ENCODE assay signal across 8 cellular contexts in genomic region chr3:52313774-52314188, GRCh38. TPM values are rescaled to one million over a fixed set of nuclear protein-coding genes. Genes with fewer than 3 reads are reported as not detected.
DNase-seq lines count a peak whose midpoint lies in the region; ATAC-seq and TF ChIP-seq lines count a peak whose summit lies in the region.

No MANE protein-coding gene starts in this region.

- peaks cover 4% of the 10 kb centered on the region; the same call in 1 of the 2 replicates for H3F3A ChIP-seq in MM.1S (ENCODE audit: insufficient read depth, low read length)

- H3K4me3 Mint-ChIP-seq in activated T-cell treated with anti-CD3 and anti-CD28 coated beads, Interleukin-2, amount 50 U/mL, for 4 hours, result no peak overlapping the region

- H3K4me1 ChIP-seq in MM.1S (ENCODE audit: low read length) (peaks cover 25% of the 10 kb centered on the region), fibroblast of lung (ENCODE audit: control insufficient read depth, extremely low read depth, insufficient read depth, low read length) (peaks cover 7% of the 10 kb centered on the region), stomach (peaks cover 13 to 36% (median 17%) of the 10 kb centered on the region in 4 donors)

- H3K4me3 ChIP-seq in MM.1S (ENCODE audit: low read length), result no peak overlapping the region
- H3K4me3 ChIP-seq in fibroblast of lung (replicated peaks in 1 of 4; ENCODE audit: control extremely low read depth in 1 of 4, insufficient read depth in 1 of 4, low read depth in 3 of 4, low read length in 4 of 4), result no peak overlapping the region
- no peak overlapping the region for H3K4me3 ChIP-seq in stomach

- no peak for TF ChIP-seq EP300 in stomach (IDR thresholded peaks at IDR 0.05)

- 46 to 58% (median 51%) methylated on average over 4 of the region's 4 CpGs for WGBS in stomach, 5 donors

- peaks cover 33% of the 10 kb centered on the region for H3K4me1 Mint-ChIP-seq in activated T-cell treated with anti-CD3 and anti-CD28 coated beads, Interleukin-2, amount 50 U/mL, for 4 hours (ENCODE audit: low read depth)

- H4K20me1 ChIP-seq in MM.1S (ENCODE audit: insufficient read depth, low read length) (no peaks in the 10 kb centered on the region), fibroblast of lung (ENCODE audit: control insufficient read depth, extremely low read depth, insufficient read depth, low read length) (no peaks in the 10 kb centered on the region)

- no peaks in the 10 kb centered on the region for H3K9me2 ChIP-seq in MM.1S (replicated peaks; ENCODE audit: insufficient read depth, low read length)

- H3K36me3 ChIP-seq in MM.1S (replicated peaks; ENCODE audit: insufficient read depth, low read length) (no peaks in the 10 kb centered on the region), fibroblast of lung (ENCODE audit: control insufficient read depth, insufficient read depth, low read length) (no peaks in the 10 kb centered on the region), stomach (peaks cover 0 to 19% (median 12%) of the 10 kb centered on the region in 4 donors)

- H3K4me2 ChIP-seq in MM.1S (ENCODE audit: low read depth, low read length), result peak overlapping the region; percentile 35
- H3K4me2 ChIP-seq in fibroblast of lung (ENCODE audit: extremely low read depth, insufficient read depth, low read length), result no peak overlapping the region

- H3K9me3 ChIP-seq in MM.1S (replicated peaks; ENCODE audit: insufficient read depth, low read length), result no peaks in the 10 kb centered on the region
- H3K9me3 ChIP-seq in fibroblast of lung (ENCODE audit: control insufficient read depth, insufficient read depth, low read depth, low read length), result no peaks in the 10 kb centered on the region
- H3K9me3 ChIP-seq in stomach, result no peaks in the 10 kb centered on the region

- DNase-seq in MM.1S, result peak; percentile 76
- DNase-seq in fibroblast of lung (ENCODE audit: low read depth in 2 of 2), result peak; percentile 22 to 38
- no peak for DNase-seq in stomach
- DNase-seq in central memory CD4-positive, alpha-beta T cell, result no peak
- no peak for DNase-seq in DMS153 treated with DMSO at 0.1 percent for 48 hours (lab: John Stamatoyannopoulos, UW; ENCODE audit: unreplicated experiment)
- DNase-seq in activated T-cell treated with anti-CD3 and anti-CD28 coated beads, Interleukin-2, amount 50 U/mL, for 4 hours, result no peak

- H3K36me3 Mint-ChIP-seq in activated T-cell treated with anti-CD3 and anti-CD28 coated beads, Interleukin-2, amount 50 U/mL, for 4 hours (ENCODE audit: insufficient read depth), result peaks cover 7% of the 10 kb centered on the region

- H3K27ac ChIP-seq in MM.1S (ENCODE audit: low read length) (peak overlapping the region; percentile 61; the same call in 1 of the 2 replicates), fibroblast of lung (ENCODE audit: insufficient read depth, low read length) (no peak overlapping the region), stomach (peak overlapping the region in 4 of 5 donors; percentile 14 to 63 (median 28))

- H3K9ac ChIP-seq in MM.1S (ENCODE audit: low read length), result no peak overlapping the region
- H3K9ac ChIP-seq in fibroblast of lung (ENCODE audit: insufficient read depth, low read length), result no peak overlapping the region

- peak; percentile 76 for ATAC-seq in GM18505 (IDR thresholded peaks at IDR 0.05; ENCODE audit: unreplicated experiment)
- peak; percentile 89 for ATAC-seq in GM21825 (IDR thresholded peaks at IDR 0.05; ENCODE audit: unreplicated experiment)
- ATAC-seq in activated T-cell treated with anti-CD3 and anti-CD28 coated beads, Interleukin-2, amount 50 U/mL, for 4 hours, result no peak

- no peaks in the 10 kb centered on the region for H3K27me3 ChIP-seq in MM.1S (replicated peaks; ENCODE audit: insufficient read depth, low read length)
- H3K27me3 ChIP-seq in fibroblast of lung (ENCODE audit: control insufficient read depth, insufficient read depth, low read length), result no peaks in the 10 kb centered on the region
- H3K27me3 ChIP-seq in stomach, result no peaks in the 10 kb centered on the region

- H3K79me2 ChIP-seq in MM.1S (ENCODE audit: low read length), result no peaks in the 10 kb centered on the region
- no peaks in the 10 kb centered on the region for H3K79me2 ChIP-seq in fibroblast of lung (ENCODE audit: control insufficient read depth, insufficient read depth, low read length)

- TF ChIP-seq POLR2A in GM18505 (IDR thresholded peaks at IDR 0.05; ENCODE audit: borderline replicate concordance, extremely low read depth, insufficient read depth, insufficient read length) (no peak), stomach (IDR thresholded peaks at IDR 0.05) (no peak)

- no peak overlapping the region for H2AFZ ChIP-seq in MM.1S (ENCODE audit: low read length)
- H2AFZ ChIP-seq in fibroblast of lung (ENCODE audit: low read length), result no peak overlapping the region

- intact Hi-C loops in stomach (cut with DNase I; ENCODE audit: low total_unique reads), result no loop called here

- H3K27me3 Mint-ChIP-seq in activated T-cell treated with anti-CD3 and anti-CD28 coated beads, Interleukin-2, amount 50 U/mL, for 4 hours (ENCODE audit: low read depth), result no peaks in the 10 kb centered on the region

- TF ChIP-seq CTCF in MM.1S (IDR thresholded peaks at IDR 0.05; ENCODE audit: low read length) (no peak), fibroblast of lung (conservative IDR thresholded peaks at IDR 0.05 in 1 of 2, IDR thresholded peaks at IDR 0.05 in 1 of 2; ENCODE audit: low read depth in 1 of 2, low read length in 2 of 2) (no peak), stomach (IDR thresholded peaks at IDR 0.05) (no peak)

- H3K9me3 Mint-ChIP-seq in activated T-cell treated with anti-CD3 and anti-CD28 coated beads, Interleukin-2, amount 50 U/mL, for 4 hours, result no peaks in the 10 kb centered on the region

RNA-seq across cellular contexts. Expression of gene DNAH1, which starts 2.3 kb away (rescaled TPM):
- total RNA-seq in fibroblast of lung (1.8 and 3.0 TPM in 2 replicates), stomach (10 to 100 TPM in 4 of 5 donors, 1 to 10 TPM in 1; 6.1 to 57.6 (median 22.2) TPM)
- polyA plus RNA-seq in fibroblast of lung (0.72 and 1.9 TPM in 2 replicates), stomach (1 to 10 TPM; 1.9 to 3.4 (median 3.0) TPM)
- polyA plus RNA-seq in fibroblast of lung (2012), result 0.47 and 0.96 TPM in 2 replicates
- polyA minus RNA-seq in fibroblast of lung (ENCODE audit: low replicate concordance), result 3.8 and 8.9 TPM in 2 replicates
- total RNA-seq in activated T-cell treated with anti-CD3 and anti-CD28 coated beads, Interleukin-2, amount 50 U/mL, for 4 hours, result 1 to 10 TPM; 6.4 to 8.4 (median 6.6) TPM

RNA-seq across cellular contexts. Expression of gene GLYCTK, which starts 26.2 kb away (rescaled TPM):
- total RNA-seq in fibroblast of lung, result 3.3 and 6.9 TPM in 2 replicates
- polyA plus RNA-seq in fibroblast of lung, result 4.5 and 6.5 TPM in 2 replicates
- polyA plus RNA-seq in fibroblast of lung (2012), result 4.8 and 9.9 TPM in 2 replicates
- polyA minus RNA-seq in fibroblast of lung (ENCODE audit: low replicate concordance), result 6.9 and 8.5 TPM in 2 replicates
- 10 to 100 TPM; 16.7 to 55.0 (median 19.2) TPM for total RNA-seq in stomach
- polyA plus RNA-seq in stomach, result 10 to 100 TPM in 2 of 3 donors, 1 to 10 TPM in 1; 9.1 to 26.9 (median 14.6) TPM
- total RNA-seq in activated T-cell treated with anti-CD3 and anti-CD28 coated beads, Interleukin-2, amount 50 U/mL, for 4 hours, result 10 to 100 TPM; 13.0 to 15.5 (median 13.3) TPM

RNA-seq across cellular contexts. Expression of gene WDR82, which starts 35.3 kb away (rescaled TPM):
- 63.9 and 71.2 TPM in 2 replicates for total RNA-seq in fibroblast of lung
- 76.2 and 77.7 TPM in 2 replicates for polyA plus RNA-seq in fibroblast of lung
- polyA plus RNA-seq in fibroblast of lung (2012), result 60.8 and 63.2 TPM in 2 replicates
- 40.1 and 47.7 TPM in 2 replicates for polyA minus RNA-seq in fibroblast of lung (ENCODE audit: low replicate concordance)
- total RNA-seq in stomach, result 10 to 100 TPM in 4 of 5 donors, 1 to 10 TPM in 1; 8.2 to 64.8 (median 30.4) TPM
- polyA plus RNA-seq in stomach, result 10 to 100 TPM; 20.6 to 28.7 (median 28.0) TPM
- 100 to 1,000 TPM; 107 to 119 (median 115) TPM for total RNA-seq in activated T-cell treated with anti-CD3 and anti-CD28 coated beads, Interleukin-2, amount 50 U/mL, for 4 hours

Comparison
In these comparisons a context has a peak if more than half of its experiments do, and no peak if none do; other contexts are left out.
1. ATAC-seq: peak in GM18505 (single experiment) and GM21825 (single experiment); none in activated T-cell treated with anti-CD3 and anti-CD28 coated beads, Interleukin-2, amount 50 U/mL, for 4 hours (0 of 2).
2. DNase-seq: peak in MM.1S (single experiment) and fibroblast of lung (2 of 2); none in stomach (single experiment), central memory CD4-positive, alpha-beta T cell (single experiment), DMS153 treated with DMSO at 0.1 percent for 48 hours (single experiment) and activated T-cell treated with anti-CD3 and anti-CD28 coated beads, Interleukin-2, amount 50 U/mL, for 4 hours (single experiment).